Comparison of ENCODE assay signal across 8 cellular contexts in the genomic region with DNA sequence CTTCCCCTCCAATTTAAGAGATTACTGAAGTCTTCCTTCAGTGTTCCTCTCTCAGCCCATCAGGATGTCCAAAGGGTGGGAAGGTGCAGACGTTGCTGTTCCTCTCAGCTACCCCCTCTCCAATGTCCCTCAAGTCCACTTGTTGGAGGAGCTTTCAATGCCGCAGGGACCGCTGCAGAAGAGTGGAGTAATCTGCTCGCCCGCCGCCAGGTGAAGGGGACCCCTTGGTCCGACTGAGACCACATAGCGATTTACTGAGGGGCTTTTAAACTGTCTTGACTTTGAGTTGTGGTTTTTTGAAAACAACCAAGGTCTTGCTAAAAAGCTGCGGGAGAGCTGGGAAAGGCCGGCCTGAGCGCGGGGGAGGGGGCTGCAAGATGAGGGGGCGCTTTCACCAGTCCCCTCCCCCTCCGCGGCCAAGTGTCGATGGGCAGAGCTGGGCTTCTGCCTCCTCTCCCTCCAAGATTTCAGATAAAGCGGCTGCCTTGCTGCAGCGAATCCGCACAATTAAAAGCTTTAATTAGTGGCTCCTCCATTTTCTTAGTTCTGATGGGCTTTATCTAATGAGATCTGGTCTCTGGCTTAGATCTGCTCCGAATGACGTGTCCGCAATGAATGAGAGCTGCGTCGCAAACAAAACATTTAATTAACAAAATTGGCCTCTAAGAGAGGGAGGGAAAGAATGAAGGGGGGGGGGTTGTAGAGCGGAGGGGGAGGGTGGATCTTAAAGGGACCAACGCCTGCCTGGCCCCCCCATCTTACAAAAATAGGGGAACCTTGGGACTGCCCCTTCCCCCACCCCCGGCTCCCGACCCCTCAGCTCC. TPM values are rescaled to one million over a fixed set of nuclear protein-coding genes. Genes with fewer than 3 reads are reported as not detected.
A peak's percentile ranks its signal among the peaks of the same experiment; 100 is the strongest.
DNase-seq lines count a peak whose midpoint lies in the region; ATAC-seq and TF ChIP-seq lines count a peak whose summit lies in the region.

No MANE protein-coding gene starts in this region.

- peak overlapping the region; percentile 79 for H2BK12ac ChIP-seq in trophoblast cell (ENCODE audit: low read length)

- H3K4me3 ChIP-seq in GM12875 (ENCODE audit: low read depth, low read length) (peak overlapping the region; percentile 50), LNCaP clone FGC (ENCODE audit: low read depth, low read length) (peak overlapping the region; percentile 54), heart left ventricle (peak overlapping the region; percentile 40 to 88 (median 74)), trophoblast cell (ENCODE audit: low read depth, low read length) (peak overlapping the region; percentile 51)

- peak overlapping the region; percentile 74 for H4K8ac ChIP-seq in trophoblast cell (ENCODE audit: low read depth, low read length)

- peak overlapping the region; percentile 86 for H3K4me3 Mint-ChIP-seq in activated T-helper 17 cell treated with anti-CD3 and anti-CD28 coated beads, Interleukin-2, amount 50 U/mL, for 72 hours

- no peak overlapping the region for H3K23ac ChIP-seq in trophoblast cell (ENCODE audit: low read length)

- peak overlapping the region; percentile 85 for H4K91ac ChIP-seq in trophoblast cell (ENCODE audit: low read depth, low read length)

- intact Hi-C loops in heart left ventricle (cut with DNase I), result loop anchor here in 4 of 10 donors (5.0 to 10.0 kb wide), 6 partner anchors 70 to 490 kb away; a partner anchor contains a TSS

- peaks cover 40% of the 10 kb centered on the region for H3K36me3 Mint-ChIP-seq in activated T-helper 17 cell treated with anti-CD3 and anti-CD28 coated beads, Interleukin-2, amount 50 U/mL, for 72 hours (ENCODE audit: low read depth)

- no peak for TF ChIP-seq POLR2A in heart left ventricle (IDR thresholded peaks at IDR 0.05)

- H3K79me2 ChIP-seq in trophoblast cell (ENCODE audit: control insufficient read depth, insufficient read depth, low read length, poor library complexity), result peaks cover 13% of the 10 kb centered on the region

- H3K27ac ChIP-seq in 22Rv1 (peak overlapping the region; percentile 82), heart left ventricle (peak overlapping the region; percentile 20 to 88 (median 80)), trophoblast cell (ENCODE audit: low read depth, low read length) (peak overlapping the region; percentile 46)

- H3K9me3 Mint-ChIP-seq in activated T-helper 17 cell treated with anti-CD3 and anti-CD28 coated beads, Interleukin-2, amount 50 U/mL, for 72 hours, result no peaks in the 10 kb centered on the region

- peak overlapping the region; percentile 39 for H2AFZ ChIP-seq in trophoblast cell (ENCODE audit: insufficient read depth, low read length, poor library complexity)

- H3K27me3 ChIP-seq in heart left ventricle (no peaks in the 10 kb centered on the region), trophoblast cell (ENCODE audit: insufficient read depth, low read length) (no peaks in the 10 kb centered on the region)

- peak overlapping the region; percentile 82 for H2BK120ac ChIP-seq in trophoblast cell (ENCODE audit: insufficient read depth, low read length, poor library complexity)

- peaks cover 18% of the 10 kb centered on the region for H3K79me1 ChIP-seq in trophoblast cell (ENCODE audit: low read length)

- peak overlapping the region; percentile 96 for H3K27ac Mint-ChIP-seq in activated T-helper 17 cell treated with anti-CD3 and anti-CD28 coated beads, Interleukin-2, amount 50 U/mL, for 72 hours

- peak overlapping the region; percentile 58 for H3K4ac ChIP-seq in trophoblast cell (ENCODE audit: low read depth, low read length)

- ATAC-seq in activated T-helper 17 cell treated with anti-CD3 and anti-CD28 coated beads, Interleukin-2, amount 50 U/mL, for 72 hours (replicated peaks), result peak; percentile 18
- ATAC-seq in heart left ventricle (peak in 2 of 4 donors; percentile 16), HG03442 (IDR thresholded peaks at IDR 0.05; ENCODE audit: unreplicated experiment) (no peak)

- H3K9me3 ChIP-seq in heart left ventricle, result no peaks in the 10 kb centered on the region
- H3K9me3 ChIP-seq in trophoblast cell (ENCODE audit: insufficient read depth, low read depth, low read length), result no peaks in the 10 kb centered on the region

- H3K4me1 ChIP-seq in heart left ventricle (peaks cover 3 to 68% (median 37%) of the 10 kb centered on the region in 12 donors), trophoblast cell (ENCODE audit: control insufficient read depth in 1 of 2, insufficient read depth in 2 of 2, low read length in 2 of 2) (peaks cover 12 to 15% of the 10 kb centered on the region in 2 experiments)

- 25 to 32% (median 29%) methylated on average over 27 to 28 of the region's 28 CpGs for WGBS in heart left ventricle, 4 donors
- WGBS in trophoblast cell (ENCODE audit: extremely low coverage, insufficient coverage, insufficient read length), result no CpG with 5 or more reads among the region's 28 CpGs

- peak overlapping the region; percentile 68 for H2BK5ac ChIP-seq in trophoblast cell (ENCODE audit: low read depth, low read length, poor library complexity)

- H3K9ac ChIP-seq in trophoblast cell (ENCODE audit: low read length), result no peak overlapping the region

- DNase-seq in LNCaP clone FGC (ENCODE audit: low read depth) (no peak), heart left ventricle (peak in 2 of 5 donors; percentile 32 to 64), trophoblast cell (peak in 1 of 2 donors; percentile 36), occipital lobe (lab: John Stamatoyannopoulos, UW) (no peak)

- H3K36me3 ChIP-seq in heart left ventricle, result peaks cover 0 to 24% (median 10%) of the 10 kb centered on the region in 9 donors
- H3K36me3 ChIP-seq in trophoblast cell (ENCODE audit: control insufficient read depth in 1 of 2, insufficient read depth in 2 of 2, low read length in 2 of 2), result peaks cover 13 to 19% of the 10 kb centered on the region in 2 experiments

- no peak overlapping the region for H4K12ac ChIP-seq in trophoblast cell (ENCODE audit: low read depth, low read length)

- peak overlapping the region; percentile 15 for H2AK5ac ChIP-seq in trophoblast cell (ENCODE audit: low read length)

- H3K4me2 ChIP-seq in trophoblast cell (ENCODE audit: low read length), result peak overlapping the region; percentile 46

- no peak for TF ChIP-seq CTCF in 22Rv1 (IDR thresholded peaks at IDR 0.05)
- no peak for TF ChIP-seq CTCF in GM12875 (IDR thresholded peaks at IDR 0.05; ENCODE audit: borderline replicate concordance, insufficient read depth, low read depth, low read length)
- TF ChIP-seq CTCF in LNCaP clone FGC (IDR thresholded peaks at IDR 0.05; ENCODE audit: control insufficient read depth, extremely low read depth, insufficient read depth), result no peak
- TF ChIP-seq CTCF in heart left ventricle (IDR thresholded peaks at IDR 0.05), result no peak

- peaks cover 36% of the 10 kb centered on the region for H3K4me1 Mint-ChIP-seq in activated T-helper 17 cell treated with anti-CD3 and anti-CD28 coated beads, Interleukin-2, amount 50 U/mL, for 72 hours

- H3K27me3 Mint-ChIP-seq in activated T-helper 17 cell treated with anti-CD3 and anti-CD28 coated beads, Interleukin-2, amount 50 U/mL, for 72 hours, result no peaks in the 10 kb centered on the region

- peak overlapping the region; percentile 81 for H3K18ac ChIP-seq in trophoblast cell (ENCODE audit: low read length)

- peak overlapping the region; percentile 58 for H3K14ac ChIP-seq in trophoblast cell (ENCODE audit: low read length)

RNA-seq across cellular contexts. Expression of a gene that starts 5.9 kb away (rescaled TPM):
- total RNA-seq in activated T-helper 17 cell treated with anti-CD3 and anti-CD28 coated beads, Interleukin-2, amount 50 U/mL, for 72 hours, result 10 to 100 TPM in 1 of 2 donors, 1 to 10 TPM in 1; 9.2 to 23.1 TPM
- total RNA-seq in heart left ventricle (10 to 100 TPM; 23.3 to 60.7 (median 29.6) TPM), occipital lobe (709 TPM)
- polyA plus RNA-seq in heart left ventricle, result 10 to 100 TPM; 23.7 to 49.0 TPM
- 197 TPM in 2 replicates for polyA plus RNA-seq in trophoblast cell (2013)

Comparison
In these comparisons a context has a peak if more than half of its experiments do, and no peak if none do; other contexts are left out.
1. RNA of a gene that starts 5.9 kb away (total RNA-seq): 709 TPM in occipital lobe (single experiment); 23.3 to 60.7 TPM in heart left ventricle and 9.2 to 23.1 TPM in activated T-helper 17 cell treated with anti-CD3 and anti-CD28 coated beads, Interleukin-2, amount 50 U/mL, for 72 hours; every median in the first group is over 10 times any median in the second.
2. Peak in every context shown above with its lines, with median percentiles within 50 percentile points of each other: H3K27ac ChIP-seq and H3K4me3 ChIP-seq.